Comparison of ENCODE assay signal across 14 cellular contexts in the genomic region with DNA sequence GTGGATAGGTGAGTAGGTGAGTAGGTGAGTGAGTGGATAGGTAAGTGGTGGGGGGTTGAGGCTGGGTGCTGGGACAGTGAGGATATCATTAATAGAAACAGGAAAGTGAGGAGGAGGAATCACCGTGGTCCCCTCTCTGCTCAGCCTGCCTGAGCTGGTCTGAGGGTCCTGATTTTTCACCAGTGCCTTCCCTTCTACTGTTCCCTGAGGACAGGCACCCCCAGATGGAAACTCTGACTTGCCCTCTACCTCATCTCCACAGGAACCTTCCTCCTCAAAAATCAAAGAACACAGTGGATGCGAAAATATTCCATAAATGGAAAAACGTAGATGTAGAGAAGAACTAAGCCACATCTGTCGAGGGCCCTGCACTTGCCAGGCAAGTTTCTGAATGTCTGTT. TPM values are rescaled to one million over a fixed set of nuclear protein-coding genes. Genes with fewer than 3 reads are reported as not detected.
DNase-seq lines count a peak whose midpoint lies in the region; ATAC-seq lines count a peak whose summit lies in the region.
"Had no signal": no experiment of that assay in that cellular context is flagged by ENCODE, and none has a peak within 500 bp of the region (broad histone marks: within the 10 kb centered on the region; RNA-seq: fewer than 3 reads in every experiment).

No MANE protein-coding gene starts in this region.

- H3K36me3 ChIP-seq in BLaER1, result no peaks in the 10 kb centered on the region
- H3K36me3 ChIP-seq in GM23248 (ENCODE audit: low read depth), result no peaks in the 10 kb centered on the region
- H3K36me3 ChIP-seq in muscle layer of duodenum (ENCODE audit: control insufficient read depth in 1 of 2, insufficient read depth in 2 of 2, low read length in 2 of 2), result no peaks in the 10 kb centered on the region
- H3K36me3 ChIP-seq: ascending aorta had no signal

- H3K9me3 Mint-ChIP-seq in activated T-helper 2 cell treated with anti-CD3 and anti-CD28 coated beads, Interferon-gamma antibody, Interleukin-2, Interleukin-4, amounts not matched to agents 10 μg/mL and 5 μg/mL and 100 μg/mL, durations not matched to agents 14 hours and 24 hours and 36 hours, result peaks cover 5% of the 10 kb centered on the region

- no peaks in the 10 kb centered on the region for H3K27me3 Mint-ChIP-seq in activated T-helper 2 cell treated with anti-CD3 and anti-CD28 coated beads, Interferon-gamma antibody, Interleukin-2, Interleukin-4, amounts not matched to agents 10 μg/mL and 5 μg/mL and 100 μg/mL, durations not matched to agents 14 hours and 24 hours and 36 hours (ENCODE audit: low read depth)

- peaks cover 28% of the 10 kb centered on the region for H3F3A ChIP-seq in GM23248 (ENCODE audit: insufficient read depth)

- peaks cover 84% of the 10 kb centered on the region for H3K4me1 Mint-ChIP-seq in activated T-helper 2 cell treated with anti-CD3 and anti-CD28 coated beads, Interferon-gamma antibody, Interleukin-2, Interleukin-4, amounts not matched to agents 10 μg/mL and 5 μg/mL and 100 μg/mL, durations not matched to agents 14 hours and 24 hours and 36 hours (ENCODE audit: low read depth)

- no peak overlapping the region for H3K9ac ChIP-seq in BLaER1
- H3K9ac ChIP-seq in GM23248, result peak overlapping the region; percentile 86

- H3K4me1 ChIP-seq in BLaER1, result peaks cover 65% of the 10 kb centered on the region
- H3K4me1 ChIP-seq in GM23248 (ENCODE audit: insufficient read depth), result peaks cover 29% of the 10 kb centered on the region
- H3K4me1 ChIP-seq in muscle layer of duodenum (ENCODE audit: control insufficient read depth in 1 of 2, insufficient read depth in 2 of 2, low read length in 2 of 2), result peaks cover 5 to 15% of the 10 kb centered on the region in 2 donors
- H3K4me1 ChIP-seq: ascending aorta had no signal

- H4K20me1 ChIP-seq in BLaER1, result no peaks in the 10 kb centered on the region
- no peaks in the 10 kb centered on the region for H4K20me1 ChIP-seq in GM23248 (ENCODE audit: insufficient read depth)

- peak overlapping the region; percentile 84 for H3K27ac Mint-ChIP-seq in activated T-helper 2 cell treated with anti-CD3 and anti-CD28 coated beads, Interferon-gamma antibody, Interleukin-2, Interleukin-4, amounts not matched to agents 10 μg/mL and 5 μg/mL and 100 μg/mL, durations not matched to agents 14 hours and 24 hours and 36 hours

- H3K9me3 ChIP-seq in BLaER1 (peaks cover 3% of the 10 kb centered on the region; the same call in 1 of the 2 replicates), GM23248 (ENCODE audit: low read depth) (no peaks in the 10 kb centered on the region), muscle layer of duodenum (ENCODE audit: control insufficient read depth in 1 of 2, low read length in 2 of 2) (peaks cover 0 to 2% of the 10 kb centered on the region in 2 donors)

- H2AFZ ChIP-seq in GM23248, result no peak overlapping the region

- no peak for ATAC-seq in GM18498 (IDR thresholded peaks at IDR 0.05; ENCODE audit: unreplicated experiment)

- H3K27ac ChIP-seq in BLaER1 (peak overlapping the region; percentile 69), GM23248 (peak overlapping the region; percentile 98), muscle layer of duodenum (ENCODE audit: low read length) (peak overlapping the region; percentile 45)

- no peaks in the 10 kb centered on the region for H3K27me3 ChIP-seq in BLaER1
- no peaks in the 10 kb centered on the region for H3K27me3 ChIP-seq in GM23248 (replicated peaks; ENCODE audit: insufficient read depth)
- no peaks in the 10 kb centered on the region for H3K27me3 ChIP-seq in muscle layer of duodenum (ENCODE audit: low read depth, low read length)
- H3K27me3 ChIP-seq: ascending aorta had no signal

- peak overlapping the region; percentile 92 for H3K4me2 ChIP-seq in BLaER1
- peak overlapping the region; percentile 49 for H3K4me2 ChIP-seq in GM23248 (ENCODE audit: unreplicated experiment)

- no peak for DNase-seq in GM23248
- no peak for DNase-seq in activated T-helper 2 cell treated with anti-CD3 and anti-CD28 coated beads, Interferon-gamma antibody, Interleukin-2, Interleukin-4, amounts not matched to agents 10 μg/mL and 5 μg/mL and 100 μg/mL, durations not matched to agents 14 hours and 24 hours and 36 hours (ENCODE audit: low spot score)
- DNase-seq in NCI-H128 (lab: John Stamatoyannopoulos, UW; ENCODE audit: unreplicated experiment), result no peak
- no peak for DNase-seq in posterior cingulate gyrus
- DNase-seq in anterior cingulate cortex (lab: John Stamatoyannopoulos, UW), result no peak
- DNase-seq: activated CD4-positive, CD25-positive, alpha-beta regulatory T cell treated with anti-CD3 and anti-CD28 coated beads, Interleukin-2, amount 50 U/mL, for 72 hours; NCI-H1092 treated with DMSO at 0.1 percent for 48 hours; NCI-H526 treated with DMSO at 0.1 percent for 48 hours; occipital lobe had no signal

- WGBS in GM23248 (ENCODE audit: low coverage in 1 of 2, low lambda C conversion rate in 2 of 2, missing lambda C conversion rate in 2 of 2), 2 experiments, result 55 to 69% methylated on average over 4 of the region's 4 CpGs

- peaks cover 60% of the 10 kb centered on the region for H3K36me3 Mint-ChIP-seq in activated T-helper 2 cell treated with anti-CD3 and anti-CD28 coated beads, Interferon-gamma antibody, Interleukin-2, Interleukin-4, amounts not matched to agents 10 μg/mL and 5 μg/mL and 100 μg/mL, durations not matched to agents 14 hours and 24 hours and 36 hours (ENCODE audit: low read depth)

- H3K79me2 ChIP-seq in GM23248 (ENCODE audit: insufficient read depth), result peaks cover 44% of the 10 kb centered on the region

- H3K4me3 ChIP-seq in BLaER1 (no peak overlapping the region), GM23248 (peak overlapping the region; percentile 70), muscle layer of duodenum (ENCODE audit: low read depth in 1 of 2, low read length in 2 of 2) (peak overlapping the region in 1 of 2 donors; percentile 27)
- H3K4me3 ChIP-seq: ascending aorta had no signal

- H3K4me3 Mint-ChIP-seq in activated T-helper 2 cell treated with anti-CD3 and anti-CD28 coated beads, Interferon-gamma antibody, Interleukin-2, Interleukin-4, amounts not matched to agents 10 μg/mL and 5 μg/mL and 100 μg/mL, durations not matched to agents 14 hours and 24 hours and 36 hours (ENCODE audit: low read depth), result peak overlapping the region; percentile 84

- intact Hi-C loops in activated T-helper 2 cell treated with anti-CD3 and anti-CD28 coated beads, Interferon-gamma antibody, Interleukin-2, Interleukin-4, amounts not matched to agents 10 μg/mL and 5 μg/mL and 100 μg/mL, durations not matched to agents 14 hours and 24 hours and 36 hours (cut with micrococcal nuclease), result loop anchor here (1.0 to 10.0 kb wide), 4 partner anchors 11 to 858 kb away; a partner anchor contains a TSS
- intact Hi-C loops in posterior cingulate gyrus (cut with DNase I), result no loop called here

- in situ Hi-C loops in GM23248 (cut with MboI), result no loop called here

- H3K9me2 ChIP-seq in GM23248 (ENCODE audit: insufficient read depth), result no peaks in the 10 kb centered on the region

RNA-seq across cellular contexts. Expression of a gene that starts 1.9 kb away (rescaled TPM):
- total RNA-seq in GM23248 (2014; rRNA removed; shearing (Covaris generic)), result 8.6 and 10.6 TPM in 2 replicates
- 5.1 and 5.7 TPM in 2 replicates for polyA plus RNA-seq in GM23248 (2016; fragmentation: Nextera tagmentation; extraction: Ambion mirVana)
- total RNA-seq in activated T-helper 2 cell treated with anti-CD3 and anti-CD28 coated beads, Interferon-gamma antibody, Interleukin-2, Interleukin-4, amounts not matched to agents 10 μg/mL and 5 μg/mL and 100 μg/mL, durations not matched to agents 14 hours and 24 hours and 36 hours, result 5.7 and 6.0 TPM in 2 replicates
- total RNA-seq: ascending aorta, SK-MEL-5 had no signal

Comparison
In these comparisons a context has a peak if more than half of its experiments do, and no peak if none do; other contexts are left out.
1. H3K27ac ChIP-seq: peak in every context shown above with its lines; median percentile 98 in GM23248; 69 in BLaER1; 45 in muscle layer of duodenum.